1 cellular context compared by ENCODE assay signal in the genomic region with DNA sequence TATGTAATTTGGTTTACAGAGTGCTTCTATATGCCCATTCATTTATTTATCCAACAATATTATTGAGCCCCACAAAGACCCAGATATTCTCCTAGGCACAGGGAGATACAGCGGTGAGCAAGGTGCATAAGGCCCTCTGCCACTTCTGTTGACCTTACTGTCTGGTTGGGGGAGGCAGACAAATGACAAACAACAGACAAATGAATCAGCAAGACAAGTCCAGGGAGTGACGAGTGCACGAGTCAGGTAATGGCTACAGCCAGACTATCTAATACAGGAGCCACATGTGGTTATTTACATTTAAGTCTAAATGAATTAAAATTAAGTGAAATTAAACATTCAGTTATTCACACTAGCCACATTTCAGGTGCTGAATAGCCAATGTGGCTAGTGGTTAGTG.
TF ChIP-seq lines count a peak whose summit lies in the region.

No MANE protein-coding gene starts in this region.

TF ChIP-seq in IMR-90, 13 proteins besides CTCF, POLR2A, EP300 and RAD21:
- TF ChIP-seq MAZ (IDR thresholded peaks at IDR 0.05; ENCODE audit: borderline replicate concordance, low read depth, low read length) (no peak), MXI1 (IDR thresholded peaks at IDR 0.05; ENCODE audit: borderline replicate concordance, low read depth, low read length) (no peak), BHLHE40 (IDR thresholded peaks at IDR 0.05; ENCODE audit: low read depth, low read length) (0 out of 2 replicates have a peak, but pooled peaks have one; percentile 6)
